Comparison of ENCODE assay signal across 14 cellular contexts in the genomic region with DNA sequence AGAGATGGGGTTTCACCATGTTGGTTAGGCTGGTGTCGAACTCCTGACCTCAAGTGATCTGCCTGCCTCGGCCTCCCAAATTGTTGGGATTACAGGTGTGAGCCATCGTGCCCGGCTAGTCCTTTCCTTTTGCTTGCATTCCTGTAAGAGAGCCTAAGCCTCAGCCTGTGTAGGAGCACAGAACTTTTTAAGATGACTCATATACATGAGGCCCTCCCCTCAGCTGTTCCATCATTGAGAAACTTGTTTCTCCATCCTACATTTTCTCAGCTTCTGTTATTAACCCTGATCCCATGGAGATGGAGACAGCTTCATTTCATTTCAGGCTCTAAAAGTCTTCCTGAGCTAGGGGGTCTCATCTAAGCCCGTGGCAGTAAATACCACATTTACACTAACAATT.
"Had no signal": no experiment of that assay in that cellular context is flagged by ENCODE, and none has a peak within 500 bp of the region (broad histone marks: within the 10 kb centered on the region; RNA-seq: fewer than 3 reads in every experiment).

No MANE protein-coding gene starts in this region.

- DNase-seq: activated CD4-positive, alpha-beta T cell treated with anti-CD3 and anti-CD28 coated beads for 1 hour; activated CD4-positive, alpha-beta T cell treated with anti-CD3 and anti-CD28 coated beads, Interleukin-2, amount 50 U/mL, for 48 hours; activated naive CD4-positive, alpha-beta T cell treated with anti-CD3 and anti-CD28 coated beads, Interleukin-2, amount 10 ng/mL, durations not matched to agents 7 days and 5 days; adrenal gland; effector memory CD4-positive, alpha-beta T cell; heart right ventricle; psoas muscle; right lobe of liver; stimulated activated CD4-positive, alpha-beta T cell treated with anti-CD3 and anti-CD28 coated beads, Interleukin-1b, Interleukin-23, amount 100 ng/mL, for 48 hours; T-helper 1 cell; T1000 had no signal

- H3K36me3 ChIP-seq: adrenal gland, heart right ventricle, neural progenitor cell, right lobe of liver had no signal

- H3K27ac ChIP-seq: adrenal gland, epithelial cell of prostate, heart right ventricle, neural progenitor cell, psoas muscle, right lobe of liver had no signal

- H3K9me3 ChIP-seq: adrenal gland, heart right ventricle, psoas muscle, right lobe of liver had no signal

- H3K4me1 ChIP-seq: adrenal gland, heart right ventricle, neural progenitor cell, psoas muscle, right lobe of liver had no signal

- H3K4me3 ChIP-seq: adrenal gland, heart right ventricle, lung, neural progenitor cell, psoas muscle, right lobe of liver had no signal

- H3K27me3 ChIP-seq: adrenal gland, heart right ventricle, neural progenitor cell, right lobe of liver had no signal

- ATAC-seq: heart right ventricle, psoas muscle, right lobe of liver had no signal
